9 cellular contexts compared by ENCODE assay signal in the genomic region with DNA sequence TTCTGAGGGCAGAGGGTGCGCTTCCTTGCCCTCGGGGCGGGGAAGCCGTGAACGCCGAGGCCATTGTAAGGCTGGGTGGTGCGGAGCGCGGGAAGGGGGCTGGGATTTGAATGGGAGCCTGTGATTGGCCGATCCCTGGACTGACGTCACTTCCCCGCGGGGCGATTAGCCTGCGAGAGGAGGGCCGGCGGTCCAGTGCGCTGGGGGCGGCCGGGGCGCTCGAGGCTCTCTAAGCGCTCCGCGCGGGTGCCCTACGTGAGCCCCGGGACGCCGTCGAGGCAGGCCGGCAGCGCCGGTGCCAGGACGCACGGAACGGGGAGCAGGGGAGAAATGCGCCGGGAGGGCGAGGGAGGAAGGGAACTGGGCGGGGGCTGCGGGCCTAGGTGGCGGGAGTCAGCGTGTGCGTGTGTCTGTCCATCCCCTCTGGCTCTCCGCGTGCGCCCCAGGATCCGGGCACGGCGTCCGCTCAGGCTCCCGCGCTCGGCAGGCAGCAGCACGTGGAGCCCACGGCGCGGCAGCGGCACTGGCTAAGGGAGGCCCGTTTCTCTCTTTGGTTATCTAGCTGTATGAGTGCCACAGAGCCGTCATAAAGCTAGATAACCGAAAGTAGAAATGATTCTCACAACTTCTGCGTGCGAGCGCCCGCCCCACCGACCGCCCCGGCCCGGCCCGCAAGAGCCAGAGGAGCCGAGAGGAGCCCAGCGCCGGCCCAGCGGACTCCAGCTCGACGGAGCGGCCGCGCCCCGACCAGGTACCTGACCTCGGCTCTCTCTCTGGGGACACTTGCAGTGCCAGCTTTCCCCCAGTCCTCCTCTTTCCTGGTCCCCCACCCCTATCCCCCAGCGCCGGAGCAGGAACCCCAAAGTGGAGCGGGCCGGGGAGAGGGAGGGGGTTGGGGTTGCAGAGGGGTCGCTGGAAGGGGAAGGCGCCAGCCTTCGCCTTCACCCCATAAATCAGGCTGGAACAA. TPM values are rescaled to one million over a fixed set of nuclear protein-coding genes. Genes with fewer than 3 reads are reported as not detected.
DNase-seq lines count a peak whose midpoint lies in the region; ATAC-seq lines count a peak whose summit lies in the region.
"Had no signal": no experiment of that assay in that cellular context is flagged by ENCODE, and none has a peak within 500 bp of the region (broad histone marks: within the 10 kb centered on the region; RNA-seq: fewer than 3 reads in every experiment).

No MANE protein-coding gene starts in this region.

- peaks cover 58% of the 10 kb centered on the region for H3K27me3 Mint-ChIP-seq in activated naive CD4-positive, alpha-beta T cell treated with anti-CD3 and anti-CD28 coated beads, Interleukin-2, amount 50 U/mL, for 24 hours

- no peak overlapping the region for H3K27ac Mint-ChIP-seq in activated naive CD4-positive, alpha-beta T cell treated with anti-CD3 and anti-CD28 coated beads, Interleukin-2, amount 50 U/mL, for 24 hours

- peak overlapping the region; percentile 20 for H3K4me3 Mint-ChIP-seq in activated naive CD4-positive, alpha-beta T cell treated with anti-CD3 and anti-CD28 coated beads, Interleukin-2, amount 50 U/mL, for 24 hours

- H3K36me3 Mint-ChIP-seq in activated naive CD4-positive, alpha-beta T cell treated with anti-CD3 and anti-CD28 coated beads, Interleukin-2, amount 50 U/mL, for 24 hours = no peaks in the 10 kb centered on the region

- H3K4me1 Mint-ChIP-seq in activated naive CD4-positive, alpha-beta T cell treated with anti-CD3 and anti-CD28 coated beads, Interleukin-2, amount 50 U/mL, for 24 hours = peaks cover 13% of the 10 kb centered on the region

- intact Hi-C loops in sciatic nerve (cut with DNase I) = no loop called here

- peak overlapping the region; percentile 17 for H3K27ac ChIP-seq in temporal lobe (ENCODE audit: low read depth, low read length)
- H3K27ac ChIP-seq: heart left ventricle had no signal

- no peak for DNase-seq in activated naive CD4-positive, alpha-beta T cell treated with anti-CD3 and anti-CD28 coated beads, Interleukin-2, amount 50 U/mL, for 16 hours
- DNase-seq in RPMI7951 (ENCODE audit: low read depth) (peak; percentile 10), globus pallidus (ENCODE audit: low spot score) (peak; percentile 72), sciatic nerve (ENCODE audit: low spot score) (no peak)
- DNase-seq: heart left ventricle had no signal

- ATAC-seq in HG03139 (IDR thresholded peaks at IDR 0.05; ENCODE audit: unreplicated experiment) = no peak
- no peak for ATAC-seq in HG03095 (IDR thresholded peaks at IDR 0.05; ENCODE audit: unreplicated experiment)
- no peak for ATAC-seq in sciatic nerve

- H3K9me3 Mint-ChIP-seq in activated naive CD4-positive, alpha-beta T cell treated with anti-CD3 and anti-CD28 coated beads, Interleukin-2, amount 50 U/mL, for 24 hours = no peaks in the 10 kb centered on the region

RNA-seq across cellular contexts. Expression of gene POLG, which starts 33.1 kb away (rescaled TPM):
- total RNA-seq in RPMI7951 (2014; rRNA removed; shearing (Covaris generic)) = 47.9 and 51.9 TPM in 2 replicates
- total RNA-seq in temporal lobe (27.5 TPM), sciatic nerve (64.3 TPM)

Comparison
In these comparisons a context has a peak if more than half of its experiments do, and no peak if none do; other contexts are left out.
1. DNase-seq: peak in RPMI7951 (single experiment) and globus pallidus (single experiment); none in activated naive CD4-positive, alpha-beta T cell treated with anti-CD3 and anti-CD28 coated beads, Interleukin-2, amount 50 U/mL, for 16 hours (single experiment) and sciatic nerve (single experiment).